In genomic region chr3:79521221-79521848, GRCh38 we compare ENCODE assay signal across 8 cellular contexts.
DNase-seq lines count a peak whose midpoint lies in the region; ATAC-seq and TF ChIP-seq lines count a peak whose summit lies in the region.

No MANE protein-coding gene starts in this region.

- H3K27ac Mint-ChIP-seq in glutamatergic neuron (ENCODE audit: unreplicated experiment): no peak overlapping the region

- no peak overlapping the region for H3K4me2 ChIP-seq in SU-DHL-6 (ENCODE audit: low read depth, low read length, poor library complexity, severe bottlenecking)

- H3K27me3 Mint-ChIP-seq in glutamatergic neuron (ENCODE audit: unreplicated experiment): peaks cover 2% of the 10 kb centered on the region

- no peak overlapping the region for H3K9ac ChIP-seq in SU-DHL-6 (ENCODE audit: low read length)

- no peaks in the 10 kb centered on the region for H3K36me3 Mint-ChIP-seq in glutamatergic neuron (ENCODE audit: unreplicated experiment)

- H3F3A ChIP-seq in SU-DHL-6 (ENCODE audit: insufficient read depth): no peaks in the 10 kb centered on the region

- H4K20me1 ChIP-seq in SU-DHL-6 (ENCODE audit: low read depth, low read length): no peaks in the 10 kb centered on the region

- intact Hi-C loops in thyroid gland (cut with DNase I): loop anchor here (5.0 kb wide), 1 partner anchor 201 kb away; no protein-coding TSS in a partner anchor

- ATAC-seq in GM21423 (IDR thresholded peaks at IDR 0.05; ENCODE audit: unreplicated experiment): peak; percentile 78

- H3K27ac ChIP-seq in SU-DHL-6 (ENCODE audit: low read depth, low read length) (no peak overlapping the region), thyroid gland (no peak overlapping the region)

- H3K27me3 ChIP-seq in SU-DHL-6 (ENCODE audit: low read length): no peaks in the 10 kb centered on the region
- H3K27me3 ChIP-seq in thyroid gland: no peaks in the 10 kb centered on the region

- H3K9me3 Mint-ChIP-seq in glutamatergic neuron (ENCODE audit: unreplicated experiment): no peaks in the 10 kb centered on the region

- H3K9me2 ChIP-seq in SU-DHL-6 (replicated peaks; ENCODE audit: insufficient read depth, low read length): no peaks in the 10 kb centered on the region

- WGBS in thyroid gland, 2 donors: 9 to 10% methylated on average over 8 of the region's 8 CpGs

- no peak overlapping the region for H3K4me3 Mint-ChIP-seq in glutamatergic neuron (ENCODE audit: unreplicated experiment)

- H3K4me3 ChIP-seq in LNCaP clone FGC (ENCODE audit: low read depth, low read length): no peak overlapping the region
- H3K4me3 ChIP-seq in SU-DHL-6 (ENCODE audit: insufficient read depth, low read length, poor library complexity, severe bottlenecking): no peak overlapping the region
- no peak overlapping the region for H3K4me3 ChIP-seq in thyroid gland (replicated peaks in 1 of 3)

- DNase-seq in Daoy (ENCODE audit: low read depth) (peak; percentile 17), LNCaP clone FGC (ENCODE audit: low read depth) (no peak), glutamatergic neuron (no peak), thyroid gland (no peak)
- DNase-seq in stimulated activated CD4-positive, alpha-beta T cell treated with anti-CD3 and anti-CD28 coated beads, Interleukin-2, amount 100 ng/mL, for 48 hours: no peak
- DNase-seq in effector CD8-positive, alpha-beta T cell (lab: John Stamatoyannopoulos, UW): no peak

- H3K79me2 ChIP-seq in SU-DHL-6 (ENCODE audit: insufficient read depth, low read length): no peaks in the 10 kb centered on the region

- H3K9me3 ChIP-seq in SU-DHL-6 (ENCODE audit: insufficient read depth, low read length): no peaks in the 10 kb centered on the region
- H3K9me3 ChIP-seq in thyroid gland: no peaks in the 10 kb centered on the region

- no peak overlapping the region for H2AFZ ChIP-seq in SU-DHL-6 (ENCODE audit: low read depth, low read length, severe bottlenecking)

- no peak for TF ChIP-seq POLR2A in thyroid gland (IDR thresholded peaks at IDR 0.05)

- H3K36me3 ChIP-seq in SU-DHL-6 (ENCODE audit: low read length) (no peaks in the 10 kb centered on the region), thyroid gland (no peaks in the 10 kb centered on the region)

- peak; percentile 76 for TF ChIP-seq CTCF in LNCaP clone FGC (IDR thresholded peaks at IDR 0.05; ENCODE audit: control insufficient read depth, extremely low read depth, insufficient read depth)
- peak; percentile 54 for TF ChIP-seq CTCF in SU-DHL-6 (IDR thresholded peaks at IDR 0.05; ENCODE audit: insufficient read depth, low read length, poor library complexity, severe bottlenecking)
- peak; percentile 82 for TF ChIP-seq CTCF in glutamatergic neuron (IDR thresholded peaks at IDR 0.05; ENCODE audit: partially characterized antibody, unreplicated experiment)
- peak in 5 of 6 experiments; percentile 36 to 80 (median 62) for TF ChIP-seq CTCF in thyroid gland (IDR thresholded peaks at IDR 0.05)

- H3K4me1 ChIP-seq in thyroid gland: no peaks in the 10 kb centered on the region

- H3K4me1 Mint-ChIP-seq in glutamatergic neuron (ENCODE audit: low read depth, unreplicated experiment): no peaks in the 10 kb centered on the region
